ENCODE assay signal across 11 cellular contexts in the genomic region with DNA sequence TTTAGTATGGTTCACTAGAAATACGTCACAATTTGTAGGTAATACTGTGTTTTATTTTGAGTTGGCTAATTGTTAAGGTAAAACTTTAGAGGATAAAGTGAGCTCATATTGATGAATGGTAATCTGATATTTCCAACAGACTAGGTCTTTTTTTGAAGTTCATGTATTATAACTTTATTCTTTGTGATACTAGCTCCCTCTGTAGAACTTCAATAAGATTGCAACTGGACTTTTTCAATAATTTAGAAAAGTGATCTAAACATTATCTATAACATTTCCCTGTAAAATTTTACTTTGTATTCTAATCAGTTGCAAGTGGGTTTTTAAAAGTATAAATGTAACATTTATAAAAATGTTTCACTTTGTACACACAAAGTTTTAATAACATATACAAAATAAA.
DNase-seq lines count a peak whose midpoint lies in the region; ATAC-seq and TF ChIP-seq lines count a peak whose summit lies in the region.
"Had no signal": no experiment of that assay in that cellular context is flagged by ENCODE, and none has a peak within 500 bp of the region (broad histone marks: within the 10 kb centered on the region; RNA-seq: fewer than 3 reads in every experiment).

No MANE protein-coding gene starts in this region.

- intact Hi-C loops in Right ventricle myocardium inferior (cut with DNase I) = loop anchor here (10.0 kb wide), 2 partner anchors 80 to 350 kb away; partner anchors contain the start of genes ADK and AP3M1

- no peak for TF ChIP-seq POLR2A in Peyer's patch (IDR thresholded peaks at IDR 0.05)
- TF ChIP-seq POLR2A in upper lobe of left lung (IDR thresholded peaks at IDR 0.05) = no peak

- H3K27me3 ChIP-seq in cardiac muscle cell = no peaks in the 10 kb centered on the region
- H3K27me3 ChIP-seq in Peyer's patch = no peaks in the 10 kb centered on the region
- no peaks in the 10 kb centered on the region for H3K27me3 ChIP-seq in upper lobe of left lung

- H3K36me3 ChIP-seq in cardiac muscle cell = no peaks in the 10 kb centered on the region
- no peaks in the 10 kb centered on the region for H3K36me3 ChIP-seq in Peyer's patch
- no peaks in the 10 kb centered on the region for H3K36me3 ChIP-seq in upper lobe of left lung

- no peak overlapping the region for H3K4me3 ChIP-seq in cardiac muscle cell
- H3K4me3 ChIP-seq in Peyer's patch = no peak overlapping the region
- no peak overlapping the region for H3K4me3 ChIP-seq in fibroblast of pulmonary artery (replicated peaks; ENCODE audit: low read depth, low read length)
- no peak overlapping the region for H3K4me3 ChIP-seq in upper lobe of left lung

- H3K4me1 ChIP-seq in cardiac muscle cell (ENCODE audit: low read depth) = no peaks in the 10 kb centered on the region
- H3K4me1 ChIP-seq in Peyer's patch = no peaks in the 10 kb centered on the region
- peaks cover 0 to 12% (median 9%) of the 10 kb centered on the region in 4 donors for H3K4me1 ChIP-seq in upper lobe of left lung

- TF ChIP-seq CTCF in cardiac muscle cell (IDR thresholded peaks at IDR 0.05; ENCODE audit: low read depth, low read length) (peak; percentile 50), Peyer's patch (IDR thresholded peaks at IDR 0.05) (peak in 4 of 6 experiments; percentile 20 to 44 (median 38)), fibroblast of pulmonary artery (IDR thresholded peaks at IDR 0.05; ENCODE audit: low read length, missing control alignments) (peak; percentile 50), upper lobe of left lung (IDR thresholded peaks at IDR 0.05) (peak in 4 of 6 experiments; percentile 8 to 28 (median 22))

- 84 to 93% methylated on average over 1 of the region's 1 CpG for WGBS in upper lobe of left lung, 2 donors

- TF ChIP-seq EP300 in upper lobe of left lung (IDR thresholded peaks at IDR 0.05) = no peak

- no peaks in the 10 kb centered on the region for H3K9me3 ChIP-seq in cardiac muscle cell (ENCODE audit: low read depth)
- no peaks in the 10 kb centered on the region for H3K9me3 ChIP-seq in Peyer's patch
- no peaks in the 10 kb centered on the region for H3K9me3 ChIP-seq in upper lobe of left lung

- DNase-seq in cardiac muscle cell (ENCODE audit: low read depth in 1 of 2, low spot score in 1 of 2) (no peak), Right ventricle myocardium inferior (ENCODE audit: missing footprints) (no peak), Peyer's patch (no peak), fibroblast of pulmonary artery (ENCODE audit: low read depth) (no peak), upper lobe of left lung (no peak), NCI-H1417 treated with DMSO at 0.1 percent for 48 hours (lab: John Stamatoyannopoulos, UW) (no peak), NCI-H774 (lab: John Stamatoyannopoulos, UW) (no peak)
- DNase-seq: activated T-cell treated with anti-CD3 and anti-CD28 coated beads for 4 hours, Calu3, SIG-M5 had no signal

- ATAC-seq in Right ventricle myocardium inferior (no peak), upper lobe of left lung (ENCODE audit: low FRiP score in 2 of 2) (no peak), HG03354 (IDR thresholded peaks at IDR 0.05; ENCODE audit: poor library complexity, severe bottlenecking, unreplicated experiment) (no peak)

- no peak overlapping the region for H3K27ac ChIP-seq in cardiac muscle cell
- H3K27ac ChIP-seq in Peyer's patch = no peak overlapping the region
- no peak overlapping the region for H3K27ac ChIP-seq in upper lobe of left lung
